In the genomic region with DNA sequence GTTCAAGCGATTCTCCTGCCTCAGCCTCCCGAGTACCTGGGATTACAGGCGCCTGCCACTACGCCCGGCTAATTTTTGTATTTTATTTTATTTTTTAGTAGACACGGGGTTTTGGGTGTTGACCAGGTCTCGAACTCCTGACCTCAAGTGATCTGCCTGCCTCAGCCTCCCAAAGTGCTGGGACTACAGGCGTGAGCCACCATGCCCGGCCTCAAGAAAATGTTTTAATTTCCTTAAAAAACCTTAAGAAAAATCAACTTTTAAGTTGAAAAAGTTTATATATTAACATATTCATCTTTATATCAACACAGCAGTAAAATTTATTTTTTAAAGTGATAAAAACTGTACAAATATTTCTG, we compare ENCODE assay signal across 8 cellular contexts. TPM values are rescaled to one million over a fixed set of nuclear protein-coding genes. Genes with fewer than 3 reads are reported as not detected.
A peak's percentile ranks its signal among the peaks of the same experiment; 100 is the strongest.
DNase-seq lines count a peak whose midpoint lies in the region; ATAC-seq and TF ChIP-seq lines count a peak whose summit lies in the region.
"Not testable (repeated sequence)": the region's sequence is repeated elsewhere in the genome, so short reads cannot be mapped to it uniquely, and the experiment has no call there.

No MANE protein-coding gene starts in this region.

- not testable (repeated sequence) for H3K36me3 ChIP-seq in CD4-positive, CD25-positive, alpha-beta regulatory T cell (ENCODE audit: control insufficient read depth, insufficient read depth, low read length); left lung; ovary; transverse colon

- not testable (repeated sequence) for TF ChIP-seq EP300 in ovary (IDR thresholded peaks at IDR 0.05); transverse colon (IDR thresholded peaks at IDR 0.05; ENCODE audit: low read depth)

- peaks cover 2 to 38% (median 14%) of the 10 kb centered on the region in 4 donors for H3K4me1 Mint-ChIP-seq in CD4-positive, CD25-positive, alpha-beta regulatory T cell
- not testable (repeated sequence) for H3K4me1 Mint-ChIP-seq in IgD-negative memory B cell; T-helper 1 cell treated with Interleukin-12 subunit alpha and Interleukin-12 subunit beta and Interleukin-4 antibody, amounts not matched to agents 30 μg/mL and 1 μg/mL, for 36 hours (ENCODE audit: low read depth)
- H3K4me1 Mint-ChIP-seq in activated naive CD8-positive, alpha-beta T cell treated with anti-CD3 and anti-CD28 coated beads, Interleukin-2, amount 10 ng/mL, durations not matched to agents 7 days and 5 days = peaks cover 14% of the 10 kb centered on the region

- H3K4me3 ChIP-seq in CD4-positive, CD25-positive, alpha-beta regulatory T cell (ENCODE audit: low read depth, low read length) = peak overlapping the region; percentile 66
- H3K4me3 ChIP-seq in epithelial cell of esophagus (ENCODE audit: low read length) = peak overlapping the region; percentile 22
- H3K4me3 ChIP-seq in left lung = peak overlapping the region; percentile 87 to 91
- H3K4me3 ChIP-seq in ovary = peak overlapping the region; percentile 21
- H3K4me3 ChIP-seq in transverse colon = peak overlapping the region in 2 of 4 donors; percentile 81 to 85

- not testable (repeated sequence) for H3K27me3 Mint-ChIP-seq in CD4-positive, CD25-positive, alpha-beta regulatory T cell; IgD-negative memory B cell; T-helper 1 cell treated with Interleukin-12 subunit alpha and Interleukin-12 subunit beta and Interleukin-4 antibody, amounts not matched to agents 30 μg/mL and 1 μg/mL, for 36 hours (ENCODE audit: low read depth); activated naive CD8-positive, alpha-beta T cell treated with anti-CD3 and anti-CD28 coated beads, Interleukin-2, amount 10 ng/mL, durations not matched to agents 7 days and 5 days

- H3K9me3 Mint-ChIP-seq in CD4-positive, CD25-positive, alpha-beta regulatory T cell; IgD-negative memory B cell; T-helper 1 cell treated with Interleukin-12 subunit alpha and Interleukin-12 subunit beta and Interleukin-4 antibody, amounts not matched to agents 30 μg/mL and 1 μg/mL, for 36 hours; activated naive CD8-positive, alpha-beta T cell treated with anti-CD3 and anti-CD28 coated beads, Interleukin-2, amount 10 ng/mL, durations not matched to agents 7 days and 5 days: not testable (repeated sequence)

- not testable (repeated sequence) for TF ChIP-seq POLR2A in ovary (IDR thresholded peaks at IDR 0.05); transverse colon (IDR thresholded peaks at IDR 0.05)

- POLR2A ChIA-PET in activated naive CD8-positive, alpha-beta T cell treated with anti-CD3 and anti-CD28 coated beads, Interleukin-2, amount 10 ng/mL, durations not matched to agents 7 days and 5 days (lab: Charles Lee) = not testable (repeated sequence)

- not testable (repeated sequence) for TF ChIP-seq CTCF in epithelial cell of esophagus (IDR thresholded peaks at IDR 0.05; ENCODE audit: insufficient read depth, low read depth, low read length, missing control alignments); left lung (IDR thresholded peaks at IDR 0.05); transverse colon (IDR thresholded peaks at IDR 0.05)
- TF ChIP-seq CTCF in ovary (IDR thresholded peaks at IDR 0.05) = peak in 1 of 3 donors; percentile 20

- H3K27ac ChIP-seq in CD4-positive, CD25-positive, alpha-beta regulatory T cell (ENCODE audit: insufficient read depth, low read length, poor library complexity, severe bottlenecking) = peak overlapping the region; percentile 36
- H3K27ac ChIP-seq in left lung (peak overlapping the region in 1 of 2 donors; percentile 45), transverse colon (peak overlapping the region; percentile 46 to 68 (median 56))
- not testable (repeated sequence) for H3K27ac ChIP-seq in ovary

- not testable (repeated sequence) for ATAC-seq in CD4-positive, CD25-positive, alpha-beta regulatory T cell (ENCODE audit: low read depth in 2 of 2); activated naive CD8-positive, alpha-beta T cell treated with anti-CD3 and anti-CD28 coated beads, Interleukin-2, amount 10 ng/mL, durations not matched to agents 7 days and 5 days (ENCODE audit: low read depth); left lung

- 65 to 74% (median 65%) methylated on average over 9 of the region's 9 CpGs for WGBS in ovary, 3 donors
- WGBS in transverse colon (ENCODE audit: low coverage in 1 of 2), 2 donors = 53 to 66% methylated on average over 8 to 9 of the region's 9 CpGs

- H3K4me1 ChIP-seq in CD4-positive, CD25-positive, alpha-beta regulatory T cell (ENCODE audit: control insufficient read depth, insufficient read depth, low read length, poor library complexity, severe bottlenecking) = peaks cover 15% of the 10 kb centered on the region
- peaks cover 0 to 15% of the 10 kb centered on the region in 2 donors for H3K4me1 ChIP-seq in left lung
- H3K4me1 ChIP-seq in ovary (ENCODE audit: insufficient read depth); transverse colon: not testable (repeated sequence)

- H3K27me3 ChIP-seq in CD4-positive, CD25-positive, alpha-beta regulatory T cell (ENCODE audit: control insufficient read depth, insufficient read depth, low read length); left lung; ovary; transverse colon: not testable (repeated sequence)

- peak overlapping the region in 1 of 3 donors; percentile 26 for H3K27ac Mint-ChIP-seq in CD4-positive, CD25-positive, alpha-beta regulatory T cell
- peak overlapping the region in 2 of 3 donors; percentile 54 to 96 for H3K27ac Mint-ChIP-seq in IgD-negative memory B cell
- not testable (repeated sequence) for H3K27ac Mint-ChIP-seq in T-helper 1 cell treated with Interleukin-12 subunit alpha and Interleukin-12 subunit beta and Interleukin-4 antibody, amounts not matched to agents 30 μg/mL and 1 μg/mL, for 36 hours; activated naive CD8-positive, alpha-beta T cell treated with anti-CD3 and anti-CD28 coated beads, Interleukin-2, amount 10 ng/mL, durations not matched to agents 7 days and 5 days

- H3K9me3 ChIP-seq in CD4-positive, CD25-positive, alpha-beta regulatory T cell (ENCODE audit: control insufficient read depth in 2 of 2, low read length in 2 of 2); left lung; ovary; transverse colon: not testable (repeated sequence)

- in situ Hi-C loops in transverse colon (cut with MboI; ENCODE audit: low pct_ligation_motif_present in 1 of 4, low pct_unique_long_range_greater_than_20kb in 1 of 4, low sequenced_read_pairs in 3 of 4) = not testable (repeated sequence)

- not testable (repeated sequence) for DNase-seq in CD4-positive, CD25-positive, alpha-beta regulatory T cell; activated naive CD8-positive, alpha-beta T cell treated with anti-CD3 and anti-CD28 coated beads, Interleukin-2, amount 10 ng/mL, durations not matched to agents 7 days and 5 days; epithelial cell of esophagus (ENCODE audit: low read depth); left lung; ovary; transverse colon

- intact Hi-C loops in left lung (cut with DNase I); ovary (cut with DNase I); transverse colon (cut with DNase I; ENCODE audit: low total_unique reads): not testable (repeated sequence)

- H3K36me3 Mint-ChIP-seq in CD4-positive, CD25-positive, alpha-beta regulatory T cell; IgD-negative memory B cell; T-helper 1 cell treated with Interleukin-12 subunit alpha and Interleukin-12 subunit beta and Interleukin-4 antibody, amounts not matched to agents 30 μg/mL and 1 μg/mL, for 36 hours (ENCODE audit: low read depth); activated naive CD8-positive, alpha-beta T cell treated with anti-CD3 and anti-CD28 coated beads, Interleukin-2, amount 10 ng/mL, durations not matched to agents 7 days and 5 days: not testable (repeated sequence)

- peak overlapping the region; percentile 90 to 99 (median 97) for H3K4me3 Mint-ChIP-seq in CD4-positive, CD25-positive, alpha-beta regulatory T cell
- peak overlapping the region; percentile 83 to 96 (median 94) for H3K4me3 Mint-ChIP-seq in IgD-negative memory B cell
- H3K4me3 Mint-ChIP-seq in T-helper 1 cell treated with Interleukin-12 subunit alpha and Interleukin-12 subunit beta and Interleukin-4 antibody, amounts not matched to agents 30 μg/mL and 1 μg/mL, for 36 hours = peak overlapping the region; percentile 94
- peak overlapping the region; percentile 99 for H3K4me3 Mint-ChIP-seq in activated naive CD8-positive, alpha-beta T cell treated with anti-CD3 and anti-CD28 coated beads, Interleukin-2, amount 10 ng/mL, durations not matched to agents 7 days and 5 days

RNA-seq across cellular contexts. Expression of a gene that starts 0.5 kb away (rescaled TPM):
- total RNA-seq in CD4-positive, CD25-positive, alpha-beta regulatory T cell = 7.3 TPM
- 10 to 100 TPM in 1 of 4 donors, 1 to 10 TPM in 3; 4.9 to 10.1 (median 6.0) TPM for polyA plus RNA-seq in CD4-positive, CD25-positive, alpha-beta regulatory T cell
- polyA plus RNA-seq in IgD-negative memory B cell = 16.4 TPM
- 10 to 100 TPM; 13.2 to 14.5 TPM for total RNA-seq in activated naive CD8-positive, alpha-beta T cell treated with anti-CD3 and anti-CD28 coated beads, Interleukin-2, amount 10 ng/mL, durations not matched to agents 7 days and 5 days
- total RNA-seq in left lung = 10 to 100 TPM in 1 of 2 donors, 1 to 10 TPM in 1; 5.4 to 13.2 TPM
- total RNA-seq in ovary = 10 to 100 TPM in 4 of 7 donors, 1 to 10 TPM in 3; 3.2 to 13.0 (median 10.6) TPM
- 1 to 10 TPM; 5.6 to 9.4 TPM for polyA plus RNA-seq in ovary
- 1 to 10 TPM in 2 of 4 donors, under 1 TPM in 1, not detected in 1; 0.75 to 4.8 (median 1.6) TPM for total RNA-seq in transverse colon

RNA-seq across cellular contexts. Expression of a gene that starts 7.8 kb away (rescaled TPM):
- total RNA-seq in CD4-positive, CD25-positive, alpha-beta regulatory T cell = not detected
- polyA plus RNA-seq in CD4-positive, CD25-positive, alpha-beta regulatory T cell = not detected
- polyA plus RNA-seq in IgD-negative memory B cell (not detected), ovary (under 1 TPM; 0.07 to 0.15 TPM)
- under 1 TPM; 0.60 to 0.97 TPM for total RNA-seq in activated naive CD8-positive, alpha-beta T cell treated with anti-CD3 and anti-CD28 coated beads, Interleukin-2, amount 10 ng/mL, durations not matched to agents 7 days and 5 days
- total RNA-seq in left lung (under 1 TPM; 0.05 to 0.17 TPM), ovary (under 1 TPM in 6 of 7 donors, not detected in 1; 0.03 to 0.30 (median 0.22) TPM), transverse colon (under 1 TPM in 1 of 4 donors, not detected in 3; 0.16 TPM)

RNA-seq across cellular contexts. Expression of a gene that starts 46.3 kb away (rescaled TPM):
- total RNA-seq in CD4-positive, CD25-positive, alpha-beta regulatory T cell = not detected
- polyA plus RNA-seq in CD4-positive, CD25-positive, alpha-beta regulatory T cell = not detected
- polyA plus RNA-seq in IgD-negative memory B cell = not detected
- not detected for total RNA-seq in activated naive CD8-positive, alpha-beta T cell treated with anti-CD3 and anti-CD28 coated beads, Interleukin-2, amount 10 ng/mL, durations not matched to agents 7 days and 5 days
- 100 to 1,000 TPM in 1 of 2 donors, 1 to 10 TPM in 1; 7.8 to 127 TPM for total RNA-seq in left lung
- 100 to 1,000 TPM in 1 of 7 donors, 10 to 100 TPM in 5, under 1 TPM in 1; 0.66 to 186 (median 23.9) TPM for total RNA-seq in ovary
- polyA plus RNA-seq in ovary = 10 to 100 TPM; 20.0 to 30.1 TPM
- 1 to 10 TPM in 1 of 4 donors, not detected in 3; 1.9 TPM for total RNA-seq in transverse colon

RNA-seq across cellular contexts. Expression of a gene that starts 55.0 kb away (rescaled TPM):
- not detected for total RNA-seq in CD4-positive, CD25-positive, alpha-beta regulatory T cell
- under 1 TPM in 1 of 4 donors, not detected in 3; 0.67 TPM for polyA plus RNA-seq in CD4-positive, CD25-positive, alpha-beta regulatory T cell
- polyA plus RNA-seq in IgD-negative memory B cell = not detected
- total RNA-seq in activated naive CD8-positive, alpha-beta T cell treated with anti-CD3 and anti-CD28 coated beads, Interleukin-2, amount 10 ng/mL, durations not matched to agents 7 days and 5 days = not detected
- under 1 TPM in 1 of 2 donors, not detected in 1; 0.29 TPM for total RNA-seq in left lung
- 1 to 10 TPM in 4 of 7 donors, under 1 TPM in 3; 0.32 to 2.4 (median 1.1) TPM for total RNA-seq in ovary
- 1 to 10 TPM; 1.7 to 2.2 TPM for polyA plus RNA-seq in ovary
- not detected for total RNA-seq in transverse colon
